ENCODE assay signal across 8 cellular contexts in genomic region chr1:18949689-18950414, GRCh38. TPM values are rescaled to one million over a fixed set of nuclear protein-coding genes. Genes with fewer than 3 reads are reported as not detected.
DNase-seq lines count a peak whose midpoint lies in the region; ATAC-seq and TF ChIP-seq lines count a peak whose summit lies in the region.

No MANE protein-coding gene starts in this region.

- H3K36me3 ChIP-seq in SK-N-MC (ENCODE audit: insufficient read depth, low read length) (no peaks in the 10 kb centered on the region), mucosa of rectum (ENCODE audit: control insufficient read depth in 2 of 2, insufficient read depth in 2 of 2, low read length in 2 of 2) (no peaks in the 10 kb centered on the region), urinary bladder (ENCODE audit: insufficient read depth) (no peaks in the 10 kb centered on the region)

- H3K27ac ChIP-seq in SK-N-MC (peak overlapping the region; percentile 99), mucosa of rectum (ENCODE audit: low read depth in 2 of 2, low read length in 2 of 2) (peak overlapping the region; percentile 79 to 80), urinary bladder (ENCODE audit: low read depth) (peak overlapping the region; percentile 81)

- H3K4me1 ChIP-seq in mucosa of rectum (ENCODE audit: control insufficient read depth in 2 of 2, insufficient read depth in 2 of 2, low read length in 2 of 2) (peaks cover 48 to 74% of the 10 kb centered on the region in 2 donors), urinary bladder (ENCODE audit: insufficient read depth) (no peaks in the 10 kb centered on the region)

- H3K9me3 ChIP-seq in SK-N-MC (ENCODE audit: low read depth, low read length) (no peaks in the 10 kb centered on the region), mucosa of rectum (ENCODE audit: control insufficient read depth in 2 of 2, low read length in 2 of 2) (no peaks in the 10 kb centered on the region)

- WGBS in urinary bladder: 6% methylated on average over 22 of the region's 22 CpGs

- TF ChIP-seq CTCF in GM12873 (IDR thresholded peaks at IDR 0.05; ENCODE audit: insufficient read depth, low read depth, low read length, missing control alignments): peak; percentile 47

- DNase-seq in SK-N-MC (ENCODE audit: low read depth, low spot score): peak; percentile 78
- peak; percentile 83 for DNase-seq in epidermal melanocyte (ENCODE audit: insufficient read length, low spot score)
- DNase-seq in cortex of kidney (lab: John Stamatoyannopoulos, UW): no peak
- DNase-seq in SIG-M5 treated with dmso at 0.1 percent for 504 hours (lab: John Stamatoyannopoulos, UW; ENCODE audit: unreplicated experiment): no peak

- H3K4me3 ChIP-seq in SK-N-MC (peak overlapping the region; percentile 76), mucosa of rectum (ENCODE audit: low read length in 2 of 2) (peak overlapping the region; percentile 17 to 29), urinary bladder (ENCODE audit: low read depth, low read length) (peak overlapping the region; percentile 3)

- ATAC-seq in GM19351 (IDR thresholded peaks at IDR 0.05; ENCODE audit: unreplicated experiment): no peak

- H3K27me3 ChIP-seq in mucosa of rectum (ENCODE audit: control insufficient read depth in 2 of 2, insufficient read depth in 2 of 2, low read length in 2 of 2): no peaks in the 10 kb centered on the region

- H3K9ac ChIP-seq in SK-N-MC (ENCODE audit: insufficient read length) (peak overlapping the region; percentile 75), mucosa of rectum (ENCODE audit: low read depth in 1 of 2, low read length in 2 of 2) (peak overlapping the region; percentile 38 to 50)

RNA-seq across cellular contexts. Expression of gene IFFO2, which starts 6.6 kb away (rescaled TPM):
- 4.3 TPM for total RNA-seq in urinary bladder
- polyA plus RNA-seq in urinary bladder: 14.2 TPM

RNA-seq across cellular contexts. Expression of gene ALDH4A1, which starts 47.5 kb away (rescaled TPM):
- total RNA-seq in urinary bladder: 11.9 TPM
- 26.0 TPM for polyA plus RNA-seq in urinary bladder

Comparison
In these comparisons a context has a peak if more than half of its experiments do, and no peak if none do; other contexts are left out.
1. DNase-seq: peak in SK-N-MC (single experiment) and epidermal melanocyte (single experiment); none in cortex of kidney (single experiment) and SIG-M5 treated with dmso at 0.1 percent for 504 hours (single experiment).
2. H3K4me3 ChIP-seq: peak in every context shown above with its lines; median percentile 76 in SK-N-MC; 23 in mucosa of rectum; 3 in urinary bladder.
3. Peak in every context shown above with its lines, with median percentiles within 50 percentile points of each other: H3K27ac ChIP-seq.